Comparison of ENCODE assay signal across 1 cellular context in genomic region chrX:49166914-49167739, GRCh38.
A peak's percentile ranks its signal among the peaks of the same experiment; 100 is the strongest.
TF ChIP-seq lines count a peak whose summit lies in the region.

No MANE protein-coding gene starts in this region.

TF ChIP-seq in HepG2, 621 proteins besides CTCF, POLR2A, EP300 and RAD21:
- TF ChIP-seq ZBTB33 (CRISPR knock-in tag; IDR thresholded peaks at IDR 0.05): peak; percentile 78; the same call in 1 of the 2 replicates
- TF ChIP-seq ZNF652 (CRISPR knock-in tag; IDR thresholded peaks at IDR 0.05; ENCODE audit: borderline replicate concordance, low read depth): no peak
- no peak for TF ChIP-seq TBL1XR1 (IDR thresholded peaks at IDR 0.05; ENCODE audit: borderline replicate concordance, low read length, partially characterized antibody)
- no peak for TF ChIP-seq THAP11 (CRISPR knock-in tag; IDR thresholded peaks at IDR 0.05)
- TF ChIP-seq NCOA2 (CRISPR knock-in tag; IDR thresholded peaks at IDR 0.05): no peak
